23 cellular contexts compared by ENCODE assay signal in the genomic region with DNA sequence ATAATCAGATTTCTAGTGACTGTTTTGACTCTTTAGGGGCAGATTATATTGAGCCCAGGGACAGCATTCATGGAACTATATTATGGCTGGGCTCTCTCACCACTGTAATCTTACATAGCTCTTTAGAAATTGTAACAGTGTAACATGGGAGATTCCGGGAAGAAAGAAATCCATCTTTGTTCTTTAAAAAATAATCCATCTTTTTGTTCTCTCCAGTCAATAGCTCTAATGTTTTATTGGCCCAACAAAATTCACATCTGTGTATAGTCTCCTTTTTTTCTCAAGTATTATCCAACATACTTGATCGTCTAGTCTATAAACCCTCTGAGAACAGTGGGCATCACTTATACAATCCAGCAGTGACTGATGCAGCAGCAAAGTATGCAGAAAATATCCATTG.
"Had no signal": no experiment of that assay in that cellular context is flagged by ENCODE, and none has a peak within 500 bp of the region (broad histone marks: within the 10 kb centered on the region; RNA-seq: fewer than 3 reads in every experiment).

No MANE protein-coding gene starts in this region.

- H3K27ac ChIP-seq: colonic mucosa, epithelial cell of prostate, esophagus squamous epithelium, gastroesophageal sphincter, heart left ventricle, hepatocyte, left lung, lower lobe of right lung had no signal

- H2AFZ ChIP-seq: hepatocyte had no signal

- H3K9me3 ChIP-seq: colonic mucosa, esophagus squamous epithelium, gastroesophageal sphincter, heart left ventricle, left lung, lower lobe of right lung, mucosa of descending colon had no signal

- DNase-seq: colonic mucosa; cortex of kidney; effector CD8-positive, alpha-beta T cell; effector memory CD8-positive, alpha-beta T cell; endodermal cell; erythroblast; esophagus squamous epithelium; foreskin fibroblast; heart left ventricle; hypothalamus; immature natural killer cell; islet precursor cell; kidney; left cardiac atrium; left lung; left ventricle myocardium superior; lower lobe of right lung; mesenchymal stem cell; mucosa of descending colon; naive B cell had no signal

- H3K79me2 ChIP-seq: hepatocyte had no signal

- H3K4me1 ChIP-seq: colonic mucosa, esophagus squamous epithelium, gastroesophageal sphincter, heart left ventricle, left lung, lower lobe of right lung had no signal

- H3K27me3 ChIP-seq: colonic mucosa, esophagus squamous epithelium, gastroesophageal sphincter, heart left ventricle, hepatocyte, left lung had no signal

- H3K4me3 ChIP-seq: colonic mucosa, esophagus squamous epithelium, gastroesophageal sphincter, heart left ventricle, hepatocyte, left lung, lower lobe of right lung, mucosa of descending colon had no signal

- H3K36me3 ChIP-seq: colonic mucosa, esophagus squamous epithelium, gastroesophageal sphincter, heart left ventricle, left lung, lower lobe of right lung had no signal

- H3K4me2 ChIP-seq: hepatocyte had no signal
